Comparison of ENCODE assay signal across 8 cellular contexts in the genomic region with DNA sequence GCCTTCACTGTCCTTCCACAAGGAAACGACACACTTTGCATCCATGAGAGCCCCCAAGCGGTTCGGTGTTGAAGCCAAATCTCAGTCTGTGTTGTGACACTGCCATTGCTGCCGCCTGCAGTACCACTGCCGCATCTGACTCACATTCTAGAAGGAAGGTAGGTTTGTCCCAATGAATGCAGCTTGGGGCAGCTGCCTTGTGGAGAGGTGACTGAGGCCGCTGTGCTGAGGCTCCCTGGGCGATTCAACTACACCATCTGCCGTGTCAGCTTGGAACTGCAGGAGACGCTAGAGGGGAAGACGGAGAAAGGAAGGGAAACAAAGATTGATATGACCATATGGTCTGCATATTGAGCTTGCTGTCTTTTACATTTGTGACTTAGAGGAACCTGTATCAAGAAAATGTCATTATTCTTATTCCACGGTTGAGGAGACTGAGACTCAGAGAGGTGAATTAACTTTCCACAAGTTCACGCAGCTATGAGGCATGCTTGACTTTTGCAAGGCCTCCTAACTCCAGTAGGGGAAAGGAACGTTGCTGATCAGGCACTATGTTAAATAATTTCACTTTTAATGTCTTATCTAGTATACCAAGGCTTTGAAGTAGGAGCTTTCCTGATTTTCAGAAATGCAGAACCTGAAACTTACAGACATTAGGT. TPM values are rescaled to one million over a fixed set of nuclear protein-coding genes. Genes with fewer than 3 reads are reported as not detected.
DNase-seq lines count a peak whose midpoint lies in the region; ATAC-seq, FAIRE-seq and TF ChIP-seq lines count a peak whose summit lies in the region.

No MANE protein-coding gene starts in this region.

- peaks cover 5% of the 10 kb centered on the region for H3K27me3 Mint-ChIP-seq in activated naive CD4-positive, alpha-beta T cell treated with anti-CD3 and anti-CD28 coated beads, Interleukin-2, amount 10 ng/mL, durations not matched to agents 7 days and 5 days
- no peaks in the 10 kb centered on the region for H3K27me3 Mint-ChIP-seq in glutamatergic neuron (ENCODE audit: unreplicated experiment)

- H3K27ac ChIP-seq in SK-N-MC, result peak overlapping the region; percentile 54

- DNase-seq in GM12892 (ENCODE audit: insufficient read length) (peak; percentile 50), NCI-H1092 treated with DMSO at 0.1 percent for 48 hours (lab: John Stamatoyannopoulos, UW) (peak; percentile 99), SK-N-MC (ENCODE audit: low read depth, low spot score) (peak; percentile 63), glutamatergic neuron (peak; percentile 86), pulmonary artery endothelial cell (ENCODE audit: low read depth, low spot score) (peak; percentile 22), mesenteric fat pad (ENCODE audit: low spot score) (no peak)
- DNase-seq in activated naive CD4-positive, alpha-beta T cell treated with anti-CD3 and anti-CD28 coated beads, Interleukin-2, amount 10 ng/mL, durations not matched to agents 7 days and 5 days, result peak; percentile 80

- FAIRE-seq in GM12892 (lab: Jason Lieb, UNC), result peak; percentile 87

- no peaks in the 10 kb centered on the region for H3K36me3 Mint-ChIP-seq in activated naive CD4-positive, alpha-beta T cell treated with anti-CD3 and anti-CD28 coated beads, Interleukin-2, amount 10 ng/mL, durations not matched to agents 7 days and 5 days
- H3K36me3 Mint-ChIP-seq in glutamatergic neuron (ENCODE audit: unreplicated experiment), result peaks cover 3% of the 10 kb centered on the region

- H3K27ac Mint-ChIP-seq in activated naive CD4-positive, alpha-beta T cell treated with anti-CD3 and anti-CD28 coated beads, Interleukin-2, amount 10 ng/mL, durations not matched to agents 7 days and 5 days, result no peak overlapping the region
- no peak overlapping the region for H3K27ac Mint-ChIP-seq in glutamatergic neuron (ENCODE audit: unreplicated experiment)

- CTCF ChIA-PET in activated naive CD4-positive, alpha-beta T cell treated with anti-CD3 and anti-CD28 coated beads, Interleukin-2, amount 10 ng/mL, durations not matched to agents 7 days and 5 days (lab: Charles Lee), result interaction anchor here (0.6 to 4.4 kb wide), 41 partner anchors 10 to 421 kb away, joined by 3 to 100 read pairs (median 6); a partner anchor contains a TSS

- peak; percentile 92 for ATAC-seq in HG02642 (IDR thresholded peaks at IDR 0.05; ENCODE audit: poor library complexity, unreplicated experiment)

- H3K4me3 Mint-ChIP-seq in activated naive CD4-positive, alpha-beta T cell treated with anti-CD3 and anti-CD28 coated beads, Interleukin-2, amount 10 ng/mL, durations not matched to agents 7 days and 5 days, result no peak overlapping the region
- no peak overlapping the region for H3K4me3 Mint-ChIP-seq in glutamatergic neuron (ENCODE audit: unreplicated experiment)

- H3K36me3 ChIP-seq in SK-N-MC (ENCODE audit: insufficient read depth, low read length), result no peaks in the 10 kb centered on the region

- peak; percentile 74 for TF ChIP-seq CTCF in glutamatergic neuron (IDR thresholded peaks at IDR 0.05; ENCODE audit: partially characterized antibody, unreplicated experiment)

- no peaks in the 10 kb centered on the region for H3K9me3 Mint-ChIP-seq in activated naive CD4-positive, alpha-beta T cell treated with anti-CD3 and anti-CD28 coated beads, Interleukin-2, amount 10 ng/mL, durations not matched to agents 7 days and 5 days
- no peaks in the 10 kb centered on the region for H3K9me3 Mint-ChIP-seq in glutamatergic neuron (ENCODE audit: unreplicated experiment)

- H3K9me3 ChIP-seq in SK-N-MC (ENCODE audit: low read depth, low read length), result no peaks in the 10 kb centered on the region

- H3K9ac ChIP-seq in SK-N-MC (ENCODE audit: insufficient read length), result peak overlapping the region; percentile 7

- no peaks in the 10 kb centered on the region for H3K4me1 Mint-ChIP-seq in activated naive CD4-positive, alpha-beta T cell treated with anti-CD3 and anti-CD28 coated beads, Interleukin-2, amount 10 ng/mL, durations not matched to agents 7 days and 5 days
- no peaks in the 10 kb centered on the region for H3K4me1 Mint-ChIP-seq in glutamatergic neuron (ENCODE audit: low read depth, unreplicated experiment)

- TF ChIP-seq POLR2A in GM12892 (IDR thresholded peaks at IDR 0.05; ENCODE audit: low read depth, low read length), result no peak

- peak overlapping the region; percentile 13; the same call in 1 of the 2 replicates for H3K4me3 ChIP-seq in SK-N-MC

RNA-seq across cellular contexts. Expression of a gene that starts 43.5 kb away (rescaled TPM):
- polyA plus RNA-seq in GM12892 (2012; ENCODE audit: missing spikeins), result 66.2 TPM
- 52.3 TPM for total RNA-seq in glutamatergic neuron (ENCODE audit: unreplicated experiment)
- 135 and 167 TPM in 2 replicates for total RNA-seq in pulmonary artery endothelial cell
- 63.1 TPM for total RNA-seq in mesenteric fat pad
